1 cellular context compared by ENCODE assay signal in the genomic region with DNA sequence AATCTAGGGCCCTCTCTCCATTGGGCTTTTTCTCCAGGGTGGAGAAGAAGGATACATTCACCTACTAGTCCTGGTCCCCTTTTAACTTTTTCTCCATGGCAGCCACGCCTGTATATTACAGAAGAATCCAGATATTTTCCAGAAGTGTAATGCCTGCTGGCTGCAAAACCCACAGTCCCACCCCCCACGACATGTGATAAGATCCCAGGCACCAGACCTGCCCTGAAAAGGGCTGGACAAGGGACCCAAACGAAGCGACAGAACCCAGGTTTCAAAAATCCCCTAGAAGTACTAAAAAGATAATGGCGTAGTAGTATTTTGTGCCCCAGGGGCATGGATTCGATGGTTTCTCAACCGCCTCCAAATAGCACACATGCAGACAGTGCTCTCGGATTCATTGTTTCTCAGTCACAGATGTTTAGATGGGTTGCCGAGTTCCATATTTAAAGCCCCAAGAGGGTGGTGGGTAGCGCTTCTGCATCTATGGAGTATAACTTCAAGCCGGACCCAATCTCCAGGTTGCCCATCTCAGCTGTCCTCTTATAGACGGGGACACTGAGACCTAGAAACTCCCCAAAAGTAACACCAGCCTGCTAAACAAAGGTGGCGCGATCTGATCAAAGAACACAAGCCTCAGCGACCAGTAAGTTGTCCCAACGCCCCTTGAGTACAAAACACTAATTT.
TF ChIP-seq lines count a peak whose summit lies in the region.

No MANE protein-coding gene starts in this region.

TF ChIP-seq in GM23338, 12 proteins besides CTCF, POLR2A, EP300 and RAD21 (continued from another document):
- TF ChIP-seq, protein P1, sequence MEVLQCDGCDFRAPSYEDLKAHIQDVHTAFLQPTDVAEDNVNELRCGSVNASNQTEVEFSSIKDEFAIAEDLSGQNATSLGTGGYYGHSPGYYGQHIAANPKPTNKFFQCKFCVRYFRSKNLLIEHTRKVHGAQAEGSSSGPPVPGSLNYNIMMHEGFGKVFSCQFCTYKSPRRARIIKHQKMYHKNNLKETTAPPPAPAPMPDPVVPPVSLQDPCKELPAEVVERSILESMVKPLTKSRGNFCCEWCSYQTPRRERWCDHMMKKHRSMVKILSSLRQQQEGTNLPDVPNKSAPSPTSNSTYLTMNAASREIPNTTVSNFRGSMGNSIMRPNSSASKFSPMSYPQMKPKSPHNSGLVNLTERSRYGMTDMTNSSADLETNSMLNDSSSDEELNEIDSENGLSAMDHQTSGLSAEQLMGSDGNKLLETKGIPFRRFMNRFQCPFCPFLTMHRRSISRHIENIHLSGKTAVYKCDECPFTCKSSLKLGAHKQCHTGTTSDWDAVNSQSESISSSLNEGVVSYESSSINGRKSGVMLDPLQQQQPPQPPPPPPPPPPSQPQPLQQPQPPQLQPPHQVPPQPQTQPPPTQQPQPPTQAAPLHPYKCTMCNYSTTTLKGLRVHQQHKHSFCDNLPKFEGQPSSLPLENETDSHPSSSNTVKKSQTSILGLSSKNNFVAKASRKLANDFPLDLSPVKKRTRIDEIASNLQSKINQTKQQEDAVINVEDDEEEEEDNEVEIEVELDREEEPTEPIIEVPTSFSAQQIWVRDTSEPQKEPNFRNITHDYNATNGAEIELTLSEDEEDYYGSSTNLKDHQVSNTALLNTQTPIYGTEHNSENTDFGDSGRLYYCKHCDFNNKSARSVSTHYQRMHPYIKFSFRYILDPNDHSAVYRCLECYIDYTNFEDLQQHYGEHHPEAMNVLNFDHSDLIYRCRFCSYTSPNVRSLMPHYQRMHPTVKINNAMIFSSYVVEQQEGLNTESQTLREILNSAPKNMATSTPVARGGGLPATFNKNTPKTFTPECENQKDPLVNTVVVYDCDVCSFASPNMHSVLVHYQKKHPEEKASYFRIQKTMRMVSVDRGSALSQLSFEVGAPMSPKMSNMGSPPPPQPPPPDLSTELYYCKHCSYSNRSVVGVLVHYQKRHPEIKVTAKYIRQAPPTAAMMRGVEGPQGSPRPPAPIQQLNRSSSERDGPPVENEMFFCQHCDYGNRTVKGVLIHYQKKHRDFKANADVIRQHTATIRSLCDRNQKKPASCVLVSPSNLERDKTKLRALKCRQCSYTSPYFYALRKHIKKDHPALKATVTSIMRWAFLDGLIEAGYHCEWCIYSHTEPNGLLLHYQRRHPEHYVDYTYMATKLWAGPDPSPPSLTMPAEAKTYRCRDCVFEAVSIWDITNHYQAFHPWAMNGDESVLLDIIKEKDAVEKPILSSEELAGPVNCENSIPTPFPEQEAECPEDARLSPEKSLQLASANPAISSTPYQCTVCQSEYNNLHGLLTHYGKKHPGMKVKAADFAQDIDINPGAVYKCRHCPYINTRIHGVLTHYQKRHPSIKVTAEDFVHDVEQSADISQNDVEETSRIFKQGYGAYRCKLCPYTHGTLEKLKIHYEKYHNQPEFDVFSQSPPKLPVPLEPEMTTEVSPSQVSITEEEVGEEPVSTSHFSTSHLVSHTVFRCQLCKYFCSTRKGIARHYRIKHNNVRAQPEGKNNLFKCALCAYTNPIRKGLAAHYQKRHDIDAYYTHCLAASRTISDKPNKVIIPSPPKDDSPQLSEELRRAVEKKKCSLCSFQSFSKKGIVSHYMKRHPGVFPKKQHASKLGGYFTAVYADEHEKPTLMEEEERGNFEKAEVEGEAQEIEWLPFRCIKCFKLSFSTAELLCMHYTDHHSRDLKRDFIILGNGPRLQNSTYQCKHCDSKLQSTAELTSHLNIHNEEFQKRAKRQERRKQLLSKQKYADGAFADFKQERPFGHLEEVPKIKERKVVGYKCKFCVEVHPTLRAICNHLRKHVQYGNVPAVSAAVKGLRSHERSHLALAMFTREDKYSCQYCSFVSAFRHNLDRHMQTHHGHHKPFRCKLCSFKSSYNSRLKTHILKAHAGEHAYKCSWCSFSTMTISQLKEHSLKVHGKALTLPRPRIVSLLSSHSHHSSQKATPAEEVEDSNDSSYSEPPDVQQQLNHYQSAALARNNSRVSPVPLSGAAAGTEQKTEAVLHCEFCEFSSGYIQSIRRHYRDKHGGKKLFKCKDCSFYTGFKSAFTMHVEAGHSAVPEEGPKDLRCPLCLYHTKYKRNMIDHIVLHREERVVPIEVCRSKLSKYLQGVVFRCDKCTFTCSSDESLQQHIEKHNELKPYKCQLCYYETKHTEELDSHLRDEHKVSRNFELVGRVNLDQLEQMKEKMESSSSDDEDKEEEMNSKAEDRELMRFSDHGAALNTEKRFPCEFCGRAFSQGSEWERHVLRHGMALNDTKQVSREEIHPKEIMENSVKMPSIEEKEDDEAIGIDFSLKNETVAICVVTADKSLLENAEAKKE (CRISPR knock-in tag; IDR thresholded peaks at IDR 0.05): no peak
- TF ChIP-seq ZNF114 (CRISPR knock-in tag; IDR thresholded peaks at IDR 0.05) (no peak), NANOG (IDR thresholded peaks at IDR 0.05; ENCODE audit: borderline replicate concordance) (no peak)
